Comparison of ENCODE assay signal across 27 cellular contexts in genomic region chrX:148120151-148120550, GRCh38.
"Had no signal": no experiment of that assay in that cellular context is flagged by ENCODE, and none has a peak within 500 bp of the region (broad histone marks: within the 10 kb centered on the region; RNA-seq: fewer than 3 reads in every experiment).

No MANE protein-coding gene starts in this region.

- H3K9me3 ChIP-seq: colonic mucosa, esophagus muscularis mucosa, esophagus squamous epithelium, gastrocnemius medialis, gastroesophageal sphincter had no signal

- H3K27ac ChIP-seq: colonic mucosa, coronary artery, dorsolateral prefrontal cortex, epithelial cell of prostate, esophagus muscularis mucosa, esophagus squamous epithelium, foreskin keratinocyte, gastrocnemius medialis, gastroesophageal sphincter, heart left ventricle, heart right ventricle had no signal

- H3K27me3 Mint-ChIP-seq: dendritic cell treated with granulocyte-macrophage colony-stimulating factor and Interleukin-4, amounts not matched to agents 40 ng/mL and 50 ng/mL, for 4 days had no signal

- H3K9me3 Mint-ChIP-seq: dendritic cell treated with granulocyte-macrophage colony-stimulating factor and Interleukin-4, amounts not matched to agents 40 ng/mL and 50 ng/mL, for 4 days; effector memory CD8-positive, alpha-beta T cell had no signal

- ATAC-seq: effector memory CD8-positive, alpha-beta T cell; esophagus mucosa; foreskin keratinocyte; gastrocnemius medialis; gastroesophageal sphincter; heart left ventricle; heart right ventricle had no signal

- H3K4me3 ChIP-seq: colonic mucosa, coronary artery, dorsolateral prefrontal cortex, esophagus muscularis mucosa, esophagus squamous epithelium, gastrocnemius medialis, gastroesophageal sphincter, heart left ventricle, heart right ventricle had no signal

- H3K4me3 Mint-ChIP-seq: dendritic cell treated with granulocyte-macrophage colony-stimulating factor and Interleukin-4, amounts not matched to agents 40 ng/mL and 50 ng/mL, for 4 days; effector memory CD8-positive, alpha-beta T cell; endodermal cell had no signal

- H3K27me3 ChIP-seq: colonic mucosa, esophagus muscularis mucosa, esophagus squamous epithelium, foreskin keratinocyte, gastrocnemius medialis, gastroesophageal sphincter, heart left ventricle, heart right ventricle had no signal

- H3K36me3 ChIP-seq: colonic mucosa, esophagus muscularis mucosa, esophagus squamous epithelium, gastrocnemius medialis, gastroesophageal sphincter, heart left ventricle, heart right ventricle had no signal

- H3K4me1 Mint-ChIP-seq: endodermal cell had no signal

- H3K27ac Mint-ChIP-seq: dendritic cell treated with granulocyte-macrophage colony-stimulating factor and Interleukin-4, amounts not matched to agents 40 ng/mL and 50 ng/mL, for 4 days; effector memory CD8-positive, alpha-beta T cell; endodermal cell had no signal

- H3K4me1 ChIP-seq: colonic mucosa, esophagus muscularis mucosa, esophagus squamous epithelium, foreskin keratinocyte, gastrocnemius medialis, gastroesophageal sphincter, heart left ventricle, heart right ventricle had no signal

- DNase-seq: colonic mucosa; cortex of kidney; dermis blood vessel endothelial cell; dorsolateral prefrontal cortex; effector CD4-positive, alpha-beta T cell; effector CD8-positive, alpha-beta T cell; effector memory CD4-positive, alpha-beta T cell; effector memory CD8-positive, alpha-beta T cell; endodermal cell; erythroblast; esophagus squamous epithelium; foreskin fibroblast; foreskin keratinocyte; foreskin melanocyte; gastrocnemius medialis; glutamatergic neuron; head of caudate nucleus; heart left ventricle; heart right ventricle had no signal

- FAIRE-seq: endometrium, endothelial cell of umbilical vein had no signal
